ENCODE assay signal across 8 cellular contexts in the genomic region with DNA sequence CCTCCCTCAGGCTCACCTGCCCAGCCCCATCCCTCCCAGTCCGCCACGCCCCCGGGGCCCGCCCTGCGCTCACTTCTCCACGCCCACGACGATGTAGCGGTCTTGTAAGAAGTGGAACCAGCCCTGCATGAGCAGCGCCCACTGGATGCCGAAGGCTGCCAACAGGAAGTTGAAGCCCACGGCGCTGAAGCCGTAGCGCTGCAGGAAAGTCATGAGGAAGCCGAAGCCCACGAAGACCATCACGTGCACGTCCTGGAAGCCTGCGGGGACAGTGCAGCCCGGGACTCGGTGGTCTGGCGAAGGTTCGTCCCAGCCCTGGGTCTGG. TPM values are rescaled to one million over a fixed set of nuclear protein-coding genes. Genes with fewer than 3 reads are reported as not detected.
DNase-seq lines count a peak whose midpoint lies in the region; ATAC-seq and TF ChIP-seq lines count a peak whose summit lies in the region.

No MANE protein-coding gene starts in this region.

- H3K36me3 Mint-ChIP-seq in WTC11 = no peaks in the 10 kb centered on the region
- no peaks in the 10 kb centered on the region for H3K36me3 Mint-ChIP-seq in effector memory CD8-positive, alpha-beta T cell (ENCODE audit: insufficient read depth)

- peaks cover 30% of the 10 kb centered on the region for H3K27me3 Mint-ChIP-seq in WTC11 (ENCODE audit: low read depth)
- H3K27me3 Mint-ChIP-seq in effector memory CD8-positive, alpha-beta T cell = peaks cover 64 to 90% of the 10 kb centered on the region in 2 donors

- H3K9me3 Mint-ChIP-seq in WTC11 = no peaks in the 10 kb centered on the region
- no peaks in the 10 kb centered on the region for H3K9me3 Mint-ChIP-seq in effector memory CD8-positive, alpha-beta T cell

- peak overlapping the region; percentile 54 for H3K4me3 Mint-ChIP-seq in WTC11
- peak overlapping the region; percentile 15 to 63 for H3K4me3 Mint-ChIP-seq in effector memory CD8-positive, alpha-beta T cell

- CTCF ChIA-PET in WTC11 (lab: Charles Lee) = no interaction called here

- POLR2A ChIA-PET in WTC11 (lab: Charles Lee) = no interaction called here

- ATAC-seq in WTC11 (peak; percentile 86), HG03135 (IDR thresholded peaks at IDR 0.05; ENCODE audit: unreplicated experiment) (no peak)
- peak; percentile 44 for ATAC-seq in effector memory CD8-positive, alpha-beta T cell (replicated peaks)

- peaks cover 9% of the 10 kb centered on the region for H3K4me1 Mint-ChIP-seq in WTC11
- peaks cover 10 to 11% of the 10 kb centered on the region in 2 donors for H3K4me1 Mint-ChIP-seq in effector memory CD8-positive, alpha-beta T cell (ENCODE audit: low read depth in 2 of 2)

- DNase-seq in GM19238 (ENCODE audit: insufficient read length, low spot score) = peak; percentile 35
- peak; percentile 71 for DNase-seq in WTC11 (ENCODE audit: low spot score)
- peak in 1 of 3 experiments; percentile 33 for DNase-seq in effector memory CD8-positive, alpha-beta T cell
- DNase-seq in stimulated activated CD4-positive, alpha-beta T cell treated with anti-CD3 and anti-CD28 coated beads, TNF-alpha, amount 100 ng/mL, for 4 hours (ENCODE audit: low read depth in 3 of 3) = peak in 2 of 3 experiments; percentile 5 to 26
- DNase-seq in central memory CD4-positive, alpha-beta T cell = no peak
- DNase-seq in NCI-H345 treated with DMSO at 0.1 percent for 48 hours (lab: John Stamatoyannopoulos, UW; ENCODE audit: unreplicated experiment) = no peak
- DNase-seq in middle frontal gyrus (ENCODE audit: extremely low spot score, low spot score) = no peak

- no peak for TF ChIP-seq CTCF in WTC11 (IDR thresholded peaks at IDR 0.05)

- H3K27ac Mint-ChIP-seq in WTC11 = no peak overlapping the region
- no peak overlapping the region for H3K27ac Mint-ChIP-seq in effector memory CD8-positive, alpha-beta T cell

TF ChIP-seq in WTC11, 78 proteins besides CTCF, POLR2A, EP300 and RAD21:
- TF ChIP-seq, protein P1, sequence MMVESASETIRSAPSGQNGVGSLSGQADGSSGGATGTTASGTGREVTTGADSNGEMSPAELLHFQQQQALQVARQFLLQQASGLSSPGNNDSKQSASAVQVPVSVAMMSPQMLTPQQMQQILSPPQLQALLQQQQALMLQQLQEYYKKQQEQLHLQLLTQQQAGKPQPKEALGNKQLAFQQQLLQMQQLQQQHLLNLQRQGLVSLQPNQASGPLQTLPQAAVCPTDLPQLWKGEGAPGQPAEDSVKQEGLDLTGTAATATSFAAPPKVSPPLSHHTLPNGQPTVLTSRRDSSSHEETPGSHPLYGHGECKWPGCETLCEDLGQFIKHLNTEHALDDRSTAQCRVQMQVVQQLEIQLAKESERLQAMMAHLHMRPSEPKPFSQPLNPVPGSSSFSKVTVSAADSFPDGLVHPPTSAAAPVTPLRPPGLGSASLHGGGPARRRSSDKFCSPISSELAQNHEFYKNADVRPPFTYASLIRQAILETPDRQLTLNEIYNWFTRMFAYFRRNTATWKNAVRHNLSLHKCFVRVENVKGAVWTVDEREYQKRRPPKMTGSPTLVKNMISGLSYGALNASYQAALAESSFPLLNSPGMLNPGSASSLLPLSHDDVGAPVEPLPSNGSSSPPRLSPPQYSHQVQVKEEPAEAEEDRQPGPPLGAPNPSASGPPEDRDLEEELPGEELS (CRISPR knock-in tag; IDR thresholded peaks at IDR 0.05) = no peak
- TF ChIP-seq TP53 (CRISPR knock-in tag; IDR thresholded peaks at IDR 0.05) = no peak
- no peak for TF ChIP-seq FOXK1 (CRISPR knock-in tag; IDR thresholded peaks at IDR 0.05)

RNA-seq across cellular contexts. Expression of a gene that starts 9.7 kb away (rescaled TPM):
- 0.23 to 0.37 TPM (median 0.31 TPM) in 3 replicates for total RNA-seq in WTC11 (2021)

Comparison
In these comparisons a context has a peak if more than half of its experiments do, and no peak if none do; other contexts are left out.
1. DNase-seq: peak in GM19238 (single experiment), WTC11 (single experiment) and stimulated activated CD4-positive, alpha-beta T cell treated with anti-CD3 and anti-CD28 coated beads, TNF-alpha, amount 100 ng/mL, for 4 hours (2 of 3); none in central memory CD4-positive, alpha-beta T cell (single experiment), NCI-H345 treated with DMSO at 0.1 percent for 48 hours (single experiment) and middle frontal gyrus (single experiment).